Comparison of ENCODE assay signal across 8 cellular contexts in the genomic region with DNA sequence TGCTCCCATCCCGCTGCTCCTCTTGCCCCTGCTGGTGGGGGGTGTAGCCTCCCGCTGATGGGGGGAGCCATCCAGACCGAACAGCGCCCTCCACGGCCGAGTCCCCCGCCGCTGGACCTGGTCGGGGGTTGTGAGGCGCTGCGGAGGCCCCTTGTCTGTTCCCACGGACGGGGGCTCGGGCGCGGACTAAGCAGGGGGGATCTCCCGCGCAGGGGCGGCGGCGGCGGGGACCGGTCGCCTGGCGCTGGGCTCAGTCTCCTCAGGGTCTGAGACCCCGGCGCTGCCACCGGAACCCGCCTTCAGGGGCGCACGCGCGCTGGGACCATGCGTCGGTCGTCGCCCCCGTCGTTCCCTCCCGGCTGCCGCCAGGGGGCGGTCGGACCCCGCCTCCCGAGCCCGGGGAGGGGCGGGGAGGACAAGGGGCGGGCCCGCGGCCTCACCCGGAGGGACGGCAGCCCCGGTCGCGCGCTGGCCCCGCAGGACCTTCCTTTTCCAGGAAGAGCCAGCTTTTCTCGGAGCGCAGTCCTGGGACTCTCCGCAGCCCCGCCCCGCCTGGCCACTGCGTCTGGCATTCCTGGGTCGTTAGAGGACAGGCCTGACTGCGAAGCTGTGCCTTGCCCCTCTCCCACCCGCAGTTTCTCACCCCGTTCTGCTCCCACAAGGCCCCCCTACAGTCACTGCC. TPM values are rescaled to one million over a fixed set of nuclear protein-coding genes. Genes with fewer than 3 reads are reported as not detected.
DNase-seq lines count a peak whose midpoint lies in the region; ATAC-seq, FAIRE-seq and TF ChIP-seq lines count a peak whose summit lies in the region.

No MANE protein-coding gene starts in this region.

- no peak for TF ChIP-seq EP300 in A549 (IDR thresholded peaks at IDR 0.05)

- peak overlapping the region; percentile 91 for H3K27ac Mint-ChIP-seq in activated CD4-positive, alpha-beta T cell treated with anti-CD3 and anti-CD28 coated beads, Interleukin-2, amount 10 ng/mL, durations not matched to agents 7 days and 5 days

- 5% methylated on average over 9 of the region's 67 CpGs for WGBS in A549 (ENCODE audit: missing lambda C conversion rate)
- WGBS in liver: under 1% methylated on average over 67 of the region's 67 CpGs

- CTCF ChIA-PET in A549 (lab: Yijun Ruan, JAX): interaction anchor here (0.6 to 12.4 kb wide), 38 partner anchors 10 to 132 kb away, joined by 3 to 186 read pairs (median 6); a partner anchor contains a TSS
- CTCF ChIA-PET in activated CD4-positive, alpha-beta T cell treated with anti-CD3 and anti-CD28 coated beads, Interleukin-2, amount 10 ng/mL, durations not matched to agents 7 days and 5 days (lab: Charles Lee): interaction anchor here (0.6 to 11.0 kb wide), 33 partner anchors 10 to 216 kb away, joined by 3 to 72 read pairs (median 6); a partner anchor contains a TSS

- peaks cover 10% of the 10 kb centered on the region for H3K4me1 ChIP-seq in A549
- H3K4me1 ChIP-seq in liver (ENCODE audit: control insufficient read depth in 4 of 4, insufficient read depth in 4 of 4, low read length in 3 of 4): peaks cover 6 to 18% (median 18%) of the 10 kb centered on the region in 4 donors

- H3K4me3 ChIP-seq in A549 (peak overlapping the region; percentile 76), liver (ENCODE audit: low read depth in 1 of 3, low read length in 3 of 3) (peak overlapping the region; percentile 21 to 89 (median 65))

- peak overlapping the region; percentile 93 for H3K4me3 Mint-ChIP-seq in activated CD4-positive, alpha-beta T cell treated with anti-CD3 and anti-CD28 coated beads, Interleukin-2, amount 10 ng/mL, durations not matched to agents 7 days and 5 days

- no peaks in the 10 kb centered on the region for H3K27me3 ChIP-seq in liver (ENCODE audit: control insufficient read depth in 4 of 4, insufficient read depth in 4 of 4, low read length in 3 of 4)

- H3K36me3 ChIP-seq in liver (ENCODE audit: control insufficient read depth in 4 of 4, insufficient read depth in 3 of 4, low read depth in 1 of 4, low read length in 3 of 4): no peaks in the 10 kb centered on the region

- H3K9ac ChIP-seq in liver (ENCODE audit: low read depth in 1 of 2, low read length in 2 of 2): peak overlapping the region; percentile 2 to 69

- POLR2A ChIA-PET in A549 (lab: Yijun Ruan, JAX): interaction anchor here (0.6 to 2.3 kb wide), 8 partner anchors 9 to 75 kb away, joined by 3 to 15 read pairs (median 4); a partner anchor contains a TSS
- POLR2A ChIA-PET in activated CD4-positive, alpha-beta T cell treated with anti-CD3 and anti-CD28 coated beads, Interleukin-2, amount 10 ng/mL, durations not matched to agents 7 days and 5 days (lab: Charles Lee): interaction anchor here (0.6 to 2.3 kb wide), 2 partner anchors 37 to 70 kb away, joined by 5 to 11 read pairs; no protein-coding TSS in a partner anchor

- FAIRE-seq in A549 (lab: Jason Lieb, UNC): no peak

- TF ChIP-seq RAD21 in A549 (conservative IDR thresholded peaks at IDR 0.05 in 1 of 2, IDR thresholded peaks at IDR 0.05 in 1 of 2): peak; percentile 74 to 94
- TF ChIP-seq RAD21 in liver (IDR thresholded peaks at IDR 0.05): peak; percentile 79 to 83

- DNase-seq in A549 (ENCODE audit: low read depth in 1 of 2, low spot score in 1 of 2) (peak; percentile 79 to 84), NCI-H2227 treated with DMSO at 0.1 percent for 48 hours (lab: John Stamatoyannopoulos, UW) (peak; percentile 68), dedifferentiated amniotic fluid mesenchymal stem cell (ENCODE audit: extremely low spot score) (peak; percentile 73)
- peak; percentile 86 for DNase-seq in activated CD4-positive, alpha-beta T cell treated with anti-CD3 and anti-CD28 coated beads, Interleukin-2, amount 10 ng/mL, durations not matched to agents 7 days and 5 days
- DNase-seq in stimulated activated CD4-positive, alpha-beta T cell treated with anti-CD3 and anti-CD28 coated beads, Interleukin-4, amount 100 ng/mL, for 1 hour: peak; percentile 87

- peak overlapping the region; percentile 92 for H3K4me2 ChIP-seq in A549

- peaks cover 72% of the 10 kb centered on the region for H3K4me1 Mint-ChIP-seq in activated CD4-positive, alpha-beta T cell treated with anti-CD3 and anti-CD28 coated beads, Interleukin-2, amount 10 ng/mL, durations not matched to agents 7 days and 5 days

- TF ChIP-seq CTCF in A549 (IDR thresholded peaks at IDR 0.05) (peak; percentile 82), liver (IDR thresholded peaks at IDR 0.05; ENCODE audit: low read depth, low read length, missing input control) (peak; percentile 94)

- H3K9me3 Mint-ChIP-seq in activated CD4-positive, alpha-beta T cell treated with anti-CD3 and anti-CD28 coated beads, Interleukin-2, amount 10 ng/mL, durations not matched to agents 7 days and 5 days: no peaks in the 10 kb centered on the region

- H3K9me3 ChIP-seq in A549 (no peaks in the 10 kb centered on the region), liver (ENCODE audit: control insufficient read depth in 4 of 4, low read length in 3 of 4) (no peaks in the 10 kb centered on the region)

- ATAC-seq in A549 (peak; percentile 89 to 95), HG03025 (IDR thresholded peaks at IDR 0.05; ENCODE audit: low FRiP score, unreplicated experiment) (peak; percentile 59)

- TF ChIP-seq POLR2A in A549 (IDR thresholded peaks at IDR 0.05; ENCODE audit: low read length) (peak; percentile 53), GM15510 (IDR thresholded peaks at IDR 0.05; ENCODE audit: borderline replicate concordance, extremely low read depth, insufficient read length) (peak; percentile 71)

- H3K27ac ChIP-seq in A549: peak overlapping the region; percentile 94 to 99
- peak overlapping the region; percentile 86 to 89 for H3K27ac ChIP-seq in liver (ENCODE audit: low read depth in 1 of 2, low read length in 2 of 2)

- H3K36me3 Mint-ChIP-seq in activated CD4-positive, alpha-beta T cell treated with anti-CD3 and anti-CD28 coated beads, Interleukin-2, amount 10 ng/mL, durations not matched to agents 7 days and 5 days (ENCODE audit: low read depth): peaks cover 30% of the 10 kb centered on the region

- H3K27me3 Mint-ChIP-seq in activated CD4-positive, alpha-beta T cell treated with anti-CD3 and anti-CD28 coated beads, Interleukin-2, amount 10 ng/mL, durations not matched to agents 7 days and 5 days: no peaks in the 10 kb centered on the region

TF ChIP-seq in A549, 52 proteins besides CTCF, POLR2A, EP300 and RAD21 (continues in another document):
- no peak for TF ChIP-seq KDM1A (IDR thresholded peaks at IDR 0.05; ENCODE audit: low read depth)

TF ChIP-seq in liver, 16 proteins besides CTCF, POLR2A, EP300 and RAD21 (continues in another document):
- no peak for TF ChIP-seq HNF4G (IDR thresholded peaks at IDR 0.05)
- TF ChIP-seq RXRA (IDR thresholded peaks at IDR 0.05): peak; percentile 77

RNA-seq across cellular contexts. Expression of a gene that starts 6.3 kb away (rescaled TPM):
- 8.9 and 12.4 TPM in 2 replicates for polyA plus RNA-seq in A549 (2011; rRNA removed)
- 12.0 and 13.2 TPM in 2 replicates for polyA plus RNA-seq in A549 (2012; cell fraction: cytosol; rRNA removed)
- polyA plus RNA-seq in A549 (2012; cell fraction: nucleus; rRNA removed): 12.0 and 15.8 TPM in 2 replicates
- polyA plus RNA-seq in A549 (2017; fragmentation: RNase III; extraction: RNeasy Plus Mini Kit Qiagen cat#74134 plus additional on column Dnase treatment): 18.8 to 32.0 TPM (median 20.2 TPM) in 3 replicates
- polyA minus RNA-seq in A549 (2011; rRNA and poly(A)+ RNA removed): 4.7 and 8.6 TPM in 2 replicates
- 1,000 to 10,000 TPM; 2,973 to 3,212 TPM for total RNA-seq in activated CD4-positive, alpha-beta T cell treated with anti-CD3 and anti-CD28 coated beads, Interleukin-2, amount 10 ng/mL, durations not matched to agents 7 days and 5 days
- total RNA-seq in liver: 100 to 1,000 TPM in 1 of 2 donors, 1 to 10 TPM in 1; 8.6 to 328 TPM
- 100 to 1,000 TPM in 1 of 2 donors, 10 to 100 TPM in 1; 93.4 to 300 TPM for polyA plus RNA-seq in liver

RNA-seq across cellular contexts. Expression of a gene that starts 12.8 kb away (rescaled TPM):
- polyA plus RNA-seq in A549 (2011; rRNA removed): 0.03 and 0.04 TPM in 2 replicates
- polyA plus RNA-seq in A549 (2012; cell fraction: cytosol; rRNA removed): 0.24 and 0.31 TPM in 2 replicates
- polyA plus RNA-seq in A549 (2012; cell fraction: nucleus; rRNA removed): 0.71 and 1.0 TPM in 2 replicates
- polyA plus RNA-seq in A549 (2017; fragmentation: RNase III; extraction: RNeasy Plus Mini Kit Qiagen cat#74134 plus additional on column Dnase treatment): 0.25 to 0.31 TPM (median 0.25 TPM) in 3 replicates
- polyA minus RNA-seq in A549 (2011; rRNA and poly(A)+ RNA removed): 0.05 and 0.17 TPM in 2 replicates
- 10 to 100 TPM; 18.1 to 19.8 TPM for total RNA-seq in activated CD4-positive, alpha-beta T cell treated with anti-CD3 and anti-CD28 coated beads, Interleukin-2, amount 10 ng/mL, durations not matched to agents 7 days and 5 days
- total RNA-seq in liver: 1 to 10 TPM in 1 of 2 donors, under 1 TPM in 1; 0.47 to 2.7 TPM
- 1 to 10 TPM in 1 of 2 donors, under 1 TPM in 1; 0.57 to 1.3 TPM for polyA plus RNA-seq in liver

RNA-seq across cellular contexts. Expression of a gene that starts 22.4 kb away (rescaled TPM):
- polyA plus RNA-seq in A549 (2011; rRNA removed) (not detected in 2 replicates), A549 (2017; fragmentation: RNase III; extraction: RNeasy Plus Mini Kit Qiagen cat#74134 plus additional on column Dnase treatment) (not detected in 3 replicates), liver (under 1 TPM; 0.15 to 0.33 TPM)
- 0.03 TPM in 1 of 2 replicates, not detected in the other for polyA plus RNA-seq in A549 (2012; cell fraction: cytosol; rRNA removed)
- 0.04 and 0.06 TPM in 2 replicates for polyA plus RNA-seq in A549 (2012; cell fraction: nucleus; rRNA removed)
- not detected in 2 replicates for polyA minus RNA-seq in A549 (2011; rRNA and poly(A)+ RNA removed)
- under 1 TPM; 0.20 to 0.23 TPM for total RNA-seq in activated CD4-positive, alpha-beta T cell treated with anti-CD3 and anti-CD28 coated beads, Interleukin-2, amount 10 ng/mL, durations not matched to agents 7 days and 5 days
- total RNA-seq in liver: under 1 TPM in 1 of 2 donors, not detected in 1; 0.59 TPM

RNA-seq across cellular contexts. Expression of a gene that starts 35.3 kb away (rescaled TPM):
- 31.8 and 32.5 TPM in 2 replicates for polyA plus RNA-seq in A549 (2011; rRNA removed)
- 72.2 and 84.2 TPM in 2 replicates for polyA plus RNA-seq in A549 (2012; cell fraction: cytosol; rRNA removed)
- polyA plus RNA-seq in A549 (2012; cell fraction: nucleus; rRNA removed): 171 and 186 TPM in 2 replicates
- polyA plus RNA-seq in A549 (2017; fragmentation: RNase III; extraction: RNeasy Plus Mini Kit Qiagen cat#74134 plus additional on column Dnase treatment): 48.7 to 56.5 TPM (median 53.2 TPM) in 3 replicates
- polyA minus RNA-seq in A549 (2011; rRNA and poly(A)+ RNA removed): 41.4 and 51.4 TPM in 2 replicates
- total RNA-seq in activated CD4-positive, alpha-beta T cell treated with anti-CD3 and anti-CD28 coated beads, Interleukin-2, amount 10 ng/mL, durations not matched to agents 7 days and 5 days: 10 to 100 TPM; 49.5 to 58.4 TPM
- 10 to 100 TPM; 12.6 to 14.8 TPM for total RNA-seq in liver
- polyA plus RNA-seq in liver: 10 to 100 TPM; 10.8 TPM

RNA-seq across cellular contexts. Expression of a gene that starts 35.4 kb away (rescaled TPM):
- polyA plus RNA-seq in A549 (2011; rRNA removed): 46.4 and 60.3 TPM in 2 replicates
- 128 and 183 TPM in 2 replicates for polyA plus RNA-seq in A549 (2012; cell fraction: cytosol; rRNA removed)
- 74.6 and 88.1 TPM in 2 replicates for polyA plus RNA-seq in A549 (2012; cell fraction: nucleus; rRNA removed)
- polyA plus RNA-seq in A549 (2017; fragmentation: RNase III; extraction: RNeasy Plus Mini Kit Qiagen cat#74134 plus additional on column Dnase treatment): 131 to 199 TPM (median 179 TPM) in 3 replicates
- polyA minus RNA-seq in A549 (2011; rRNA and poly(A)+ RNA removed): 39.3 and 47.7 TPM in 2 replicates
- total RNA-seq in activated CD4-positive, alpha-beta T cell treated with anti-CD3 and anti-CD28 coated beads, Interleukin-2, amount 10 ng/mL, durations not matched to agents 7 days and 5 days: 10 to 100 TPM; 38.3 to 44.1 TPM
- 1 to 10 TPM; 1.4 to 2.2 TPM for total RNA-seq in liver
- polyA plus RNA-seq in liver: 10 to 100 TPM; 16.3 to 17.6 TPM

Comparison
In these comparisons a context has a peak if more than half of its experiments do, and no peak if none do; other contexts are left out.
1. Peak in every context shown above with its lines: DNase-seq, ATAC-seq, H3K4me3 ChIP-seq and H3K27ac ChIP-seq.
2. RNA of a gene that starts 6.3 kb away (total RNA-seq): 2,973 to 3,212 TPM in activated CD4-positive, alpha-beta T cell treated with anti-CD3 and anti-CD28 coated beads, Interleukin-2, amount 10 ng/mL, durations not matched to agents 7 days and 5 days; 8.6 to 328 TPM in liver; every median in the first group is over 4 times any median in the second.
3. RNA of a gene that starts 12.8 kb away (total RNA-seq): 18.1 to 19.8 TPM in activated CD4-positive, alpha-beta T cell treated with anti-CD3 and anti-CD28 coated beads, Interleukin-2, amount 10 ng/mL, durations not matched to agents 7 days and 5 days; 0.47 to 2.7 TPM in liver; every median in the first group is over 4 times any median in the second.